Comparison of ENCODE assay signal across 15 cellular contexts in the genomic region with DNA sequence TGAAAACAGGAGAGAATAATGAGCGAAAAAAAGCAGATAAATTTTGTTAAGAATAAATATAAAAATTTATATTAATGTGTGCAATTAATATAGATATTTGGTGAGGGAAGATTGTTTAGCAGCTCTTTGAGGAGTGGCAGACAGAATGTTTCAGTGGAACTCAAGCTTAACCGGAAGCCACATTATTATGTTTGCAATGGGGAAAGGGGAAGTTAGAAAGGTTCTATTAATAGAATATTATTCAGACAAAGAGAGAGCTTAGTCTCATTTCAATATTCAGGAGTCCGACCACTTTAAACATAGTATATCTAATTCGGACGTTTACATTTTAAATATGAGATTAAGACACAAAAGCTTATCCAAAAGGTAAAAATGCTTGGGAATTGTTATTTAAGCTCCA.
DNase-seq lines count a peak whose midpoint lies in the region; ATAC-seq, FAIRE-seq and TF ChIP-seq lines count a peak whose summit lies in the region.
"Had no signal": no experiment of that assay in that cellular context is flagged by ENCODE, and none has a peak within 500 bp of the region (broad histone marks: within the 10 kb centered on the region; RNA-seq: fewer than 3 reads in every experiment).

No MANE protein-coding gene starts in this region.

- POLR2A ChIA-PET in GM10248 (lab: Yijun Ruan, JAX) (no interaction called here), HepG2 (lab: Yijun Ruan, JAX) (no interaction called here)

- CTCF ChIA-PET in GM10248 (lab: Yijun Ruan, JAX) = no interaction called here
- CTCF ChIA-PET in HepG2 (lab: Yijun Ruan, JAX; ENCODE audit: low intra/inter-chr PET ratio, low total read pairs) = no interaction called here

- in situ Hi-C loops in HepG2 (cut with HindIII; ENCODE audit: extremely low pct_ligation_motif_present, low pct_unique_long_range_greater_than_20kb) = no loop called here

- H3K4me1 ChIP-seq in HepG2 (ENCODE audit: insufficient read depth, low read length) = no peaks in the 10 kb centered on the region

- TF ChIP-seq CTCF in GM10248 (IDR thresholded peaks at IDR 0.05; ENCODE audit: control extremely low read depth, extremely low read depth, low read depth, missing control alignments) (no peak), GM20000 (IDR thresholded peaks at IDR 0.05; ENCODE audit: extremely low read depth, missing control alignments) (no peak), HepG2 (CRISPR knock-in tag; IDR thresholded peaks at IDR 0.05) (no peak)

- H2AFZ ChIP-seq in HepG2 (ENCODE audit: low read length) = no peak overlapping the region
- H2AFZ ChIP-seq: GM23248 had no signal

- H3K9me3 ChIP-seq in HepG2 (ENCODE audit: low read length) = no peaks in the 10 kb centered on the region
- H3K9me3 ChIP-seq: pancreas had no signal

- 2% methylated on average over 5 of the region's 5 CpGs for WGBS in HepG2 (ENCODE audit: low lambda C conversion rate)

- H3K27me3 ChIP-seq in HepG2 (ENCODE audit: control insufficient read depth in 1 of 2, insufficient read depth in 2 of 2, low read length in 2 of 2) = no peaks in the 10 kb centered on the region
- H3K27me3 ChIP-seq: pancreas had no signal

- no peak for FAIRE-seq in HepG2 (lab: Jason Lieb, UNC)
- FAIRE-seq: keratinocyte, pancreas had no signal

- no peaks in the 10 kb centered on the region for H4K20me1 ChIP-seq in HepG2 (ENCODE audit: insufficient read depth, low read length)

- ATAC-seq in HG03095 (IDR thresholded peaks at IDR 0.05; ENCODE audit: unreplicated experiment) (peak; percentile 99), esophagus mucosa (no peak), HepG2 (no peak)
- ATAC-seq: pancreas had no signal

- intact Hi-C loops in HepG2 (cut with micrococcal nuclease; ENCODE audit: unreplicated experiment) = no loop called here

- H3K4me2 ChIP-seq in HepG2 (ENCODE audit: low read depth, low read length) = no peak overlapping the region

- H3K4me3 ChIP-seq in HepG2 (replicated peaks in 1 of 3; ENCODE audit: insufficient read depth in 1 of 3, low read depth in 2 of 3, low read length in 3 of 3) = no peak overlapping the region
- H3K4me3 ChIP-seq: GM23248, pancreas had no signal

- no TSS peak for BruUV-seq in HepG2 (replicated peaks; lab: Mats Ljungman, UMichigan)

- H3K79me2 ChIP-seq in HepG2 (ENCODE audit: insufficient read depth, low read length) = no peaks in the 10 kb centered on the region

- DNase-seq in GM10248 (ENCODE audit: extremely low spot score) (peak; percentile 18), GM20000 (ENCODE audit: low spot score) (peak; percentile 19), NOMO-1 (lab: John Stamatoyannopoulos, UW; ENCODE audit: unreplicated experiment in 2 of 2) (peak; percentile 14 to 76), NCI-H146 (lab: John Stamatoyannopoulos, UW) (no peak), HuH-7 (ENCODE audit: low spot score) (no peak), HepG2 (ENCODE audit: low spot score) (no peak)
- DNase-seq: activated naive CD4-positive, alpha-beta T cell treated with anti-CD3 and anti-CD28 coated beads, Interleukin-2, amount 10 ng/mL, durations not matched to agents 7 days and 5 days; effector memory CD4-positive, alpha-beta T cell; GM23248; NCI-H2029; pancreas had no signal

- no peak overlapping the region for H3K9ac ChIP-seq in HepG2 (ENCODE audit: insufficient read depth, low read depth, low read length)
- H3K9ac ChIP-seq: GM23248 had no signal

- TF ChIP-seq RAD21 in HepG2 (CRISPR knock-in tag; IDR thresholded peaks at IDR 0.05) = no peak

- TF ChIP-seq EP300 in HepG2 (IDR thresholded peaks at IDR 0.05; ENCODE audit: low read depth in 2 of 2, low read length in 2 of 2) = no peak
- TF ChIP-seq EP300 in HepG2 (CRISPR knock-in tag; IDR thresholded peaks at IDR 0.05; ENCODE audit: borderline replicate concordance) = no peak

- no peak overlapping the region for H3K27ac ChIP-seq in HepG2 (ENCODE audit: extremely low read length, insufficient read depth, low read length)
- H3K27ac ChIP-seq: C4-2B, GM23248, pancreas had no signal

- H3K36me3 ChIP-seq in HepG2 (replicated peaks in 1 of 2; ENCODE audit: control insufficient read depth in 1 of 2, insufficient read depth in 2 of 2, low read length in 2 of 2) = no peaks in the 10 kb centered on the region
- H3K36me3 ChIP-seq: pancreas had no signal

- TF ChIP-seq POLR2A in HepG2 (IDR thresholded peaks at IDR 0.05; ENCODE audit: insufficient read depth in 1 of 2, low read depth in 2 of 2, low read length in 2 of 2) = no peak

TF ChIP-seq in HepG2, 621 proteins besides CTCF, POLR2A, EP300 and RAD21:
- no peak for TF ChIP-seq ZNF549 (CRISPR knock-in tag; IDR thresholded peaks at IDR 0.05)

Comparison
In these comparisons a context has a peak if more than half of its experiments do, and no peak if none do; other contexts are left out.
1. DNase-seq: peak in GM10248 (single experiment), GM20000 (single experiment) and NOMO-1 (2 of 2); none in NCI-H146 (single experiment), HuH-7 (single experiment) and HepG2 (single experiment).